Comparison of ENCODE assay signal across 8 cellular contexts in genomic region chr16:67226804-67227566, GRCh38. TPM values are rescaled to one million over a fixed set of nuclear protein-coding genes. Genes with fewer than 3 reads are reported as not detected.
DNase-seq lines count a peak whose midpoint lies in the region; ATAC-seq and TF ChIP-seq lines count a peak whose summit lies in the region.

Gene TMEM208, plus strand, starts transcription at chr16:67227130. Its CDS starts 89 bp downstream, at chr16:67227219.

- DNase-seq in NCI-H2029 treated with DMSO at 0.1 percent for 48 hours (lab: John Stamatoyannopoulos, UW) (peak; percentile 70), T-helper 9 cell (peak; percentile 99), astrocyte of the cerebellum (ENCODE audit: low read depth) (peak; percentile 96), hepatocyte (ENCODE audit: low spot score) (peak; percentile 98), renal cortical epithelial cell (ENCODE audit: low read depth) (peak; percentile 94), cortex of kidney (lab: John Stamatoyannopoulos, UW) (no peak)

- peak; percentile 5 for TF ChIP-seq CTCF in astrocyte of the cerebellum (IDR thresholded peaks at IDR 0.05; ENCODE audit: low read depth, low read length, missing control alignments)
- peak; percentile 29 for TF ChIP-seq CTCF in hepatocyte (IDR thresholded peaks at IDR 0.05; ENCODE audit: poor library complexity)

- peak within 1 kb of the TSS; percentile 57 for H2AFZ ChIP-seq in hepatocyte

- H3K4me2 ChIP-seq in hepatocyte: peak within 1 kb of the TSS; percentile 96

- no peaks in the 10 kb centered on the region for H3K36me3 ChIP-seq in hepatocyte (replicated peaks; ENCODE audit: insufficient read depth, low read depth)

- peaks cover 16% of the 10 kb centered on the region for H3K79me2 ChIP-seq in hepatocyte

- no peaks in the 10 kb centered on the region for H4K20me1 ChIP-seq in hepatocyte (ENCODE audit: insufficient read depth, poor library complexity, severe bottlenecking)

- H3K4me3 ChIP-seq in astrocyte of the cerebellum (ENCODE audit: low read depth, low read length): peak within 1 kb of the TSS; percentile 100
- H3K4me3 ChIP-seq in hepatocyte: peak within 1 kb of the TSS; percentile 74

- peak; percentile 74 for TF ChIP-seq POLR2A in GM18505 (IDR thresholded peaks at IDR 0.05; ENCODE audit: borderline replicate concordance, extremely low read depth, insufficient read depth, insufficient read length)

- peak within 1 kb of the TSS; percentile 69 for H3K27ac ChIP-seq in hepatocyte

- H3K9me3 ChIP-seq in hepatocyte (ENCODE audit: low read depth): no peaks in the 10 kb centered on the region

- in situ Hi-C loops in astrocyte of the cerebellum (cut with HindIII; ENCODE audit: low sequenced_read_pairs): no loop called here

- H3K27me3 ChIP-seq in hepatocyte: no peaks in the 10 kb centered on the region

- H3K4me1 ChIP-seq in hepatocyte (ENCODE audit: insufficient read depth): peaks cover 9% of the 10 kb centered on the region

- ATAC-seq in GM18505 (IDR thresholded peaks at IDR 0.05; ENCODE audit: unreplicated experiment) (peak; percentile 91), HG02973 (IDR thresholded peaks at IDR 0.05; ENCODE audit: unreplicated experiment) (peak; percentile 79)

- 2% methylated on average over 43 of the region's 46 CpGs for WGBS in hepatocyte (ENCODE audit: low lambda C conversion rate, missing lambda C conversion rate)

- H3K9me2 ChIP-seq in hepatocyte (replicated peaks; ENCODE audit: insufficient read depth): no peaks in the 10 kb centered on the region

RNA-seq across cellular contexts. Expression of gene TMEM208, which starts in this region (rescaled TPM):
- total RNA-seq in hepatocyte: 47.5 and 53.2 TPM in 2 replicates
- 160 and 181 TPM in 2 replicates for polyA plus RNA-seq in hepatocyte
- total RNA-seq in renal cortical epithelial cell: 22.0 and 50.2 TPM in 2 replicates
